In genomic region chr3:57596495-57597239, GRCh38 we compare ENCODE assay signal across 1 cellular context.
A peak's percentile ranks its signal among the peaks of the same experiment; 100 is the strongest.
TF ChIP-seq lines count a peak whose summit lies in the region.

No MANE protein-coding gene starts in this region.

TF ChIP-seq in HepG2, 621 proteins besides CTCF, POLR2A, EP300 and RAD21 (continues in another document):
- TF ChIP-seq E2F2 (CRISPR knock-in tag; IDR thresholded peaks at IDR 0.05; ENCODE audit: borderline replicate concordance), result no peak
- no peak for TF ChIP-seq DDIT3 (CRISPR knock-in tag; IDR thresholded peaks at IDR 0.05)
- no peak for TF ChIP-seq ZSCAN25 (CRISPR knock-in tag; IDR thresholded peaks at IDR 0.05)
- no peak for TF ChIP-seq MYC (CRISPR knock-in tag; IDR thresholded peaks at IDR 0.05; ENCODE audit: borderline replicate concordance)
- no peak for TF ChIP-seq ZNF30 (CRISPR knock-in tag; IDR thresholded peaks at IDR 0.05)
- TF ChIP-seq ZNF329 (CRISPR knock-in tag; IDR thresholded peaks at IDR 0.05; ENCODE audit: low read depth), result peak; percentile 10; the same call in 1 of the 2 replicates
- TF ChIP-seq FOXK1 (CRISPR knock-in tag; IDR thresholded peaks at IDR 0.05; ENCODE audit: borderline replicate concordance, low read depth), result no peak
- TF ChIP-seq KLF13 (CRISPR knock-in tag; IDR thresholded peaks at IDR 0.05), result no peak
- 0 out of 2 replicates have a peak, but pooled peaks have one; percentile 7 for TF ChIP-seq E2F1 (CRISPR knock-in tag; IDR thresholded peaks at IDR 0.05)
- TF ChIP-seq WIZ (CRISPR knock-in tag; IDR thresholded peaks at IDR 0.05), result 0 out of 2 replicates have a peak, but pooled peaks have one; percentile 38
- no peak for TF ChIP-seq ZNF326 (CRISPR knock-in tag; IDR thresholded peaks at IDR 0.05; ENCODE audit: borderline replicate concordance)
- peak; percentile 56; the same call in 1 of the 2 replicates for TF ChIP-seq ZNF878 (CRISPR knock-in tag; IDR thresholded peaks at IDR 0.05)
- TF ChIP-seq ELF1 (CRISPR knock-in tag; IDR thresholded peaks at IDR 0.05), result 0 out of 2 replicates have a peak, but pooled peaks have one; percentile 42
- TF ChIP-seq ZNF589 (CRISPR knock-in tag; conservative IDR thresholded peaks at IDR 0.05), result 0 out of 2 replicates have a peak, but pooled peaks have one; percentile 41
- TF ChIP-seq ZNF564 (CRISPR knock-in tag; IDR thresholded peaks at IDR 0.05), result peak; percentile 35; the same call in 1 of the 2 replicates
- TF ChIP-seq SMAD9 (CRISPR knock-in tag; IDR thresholded peaks at IDR 0.05), result no peak
- TF ChIP-seq HDAC1 (CRISPR knock-in tag; IDR thresholded peaks at IDR 0.05), result 0 out of 2 replicates have a peak, but pooled peaks have one; percentile 44
- peak; percentile 47 for TF ChIP-seq PRPF4 (IDR thresholded peaks at IDR 0.05; ENCODE audit: low read depth, low read length, poor library complexity, severe bottlenecking)
- peak; percentile 27; the same call in 1 of the 2 replicates for TF ChIP-seq ZNF615 (CRISPR knock-in tag; IDR thresholded peaks at IDR 0.05; ENCODE audit: borderline replicate concordance)
- TF ChIP-seq REL (CRISPR knock-in tag; conservative IDR thresholded peaks at IDR 0.05), result peak; percentile 26; the same call in 1 of the 2 replicates
- TF ChIP-seq ZSCAN20 (CRISPR knock-in tag; IDR thresholded peaks at IDR 0.05; ENCODE audit: borderline replicate concordance), result 0 out of 2 replicates have a peak, but pooled peaks have one; percentile 18
- no peak for TF ChIP-seq JUNB (CRISPR knock-in tag; IDR thresholded peaks at IDR 0.05; ENCODE audit: borderline replicate concordance)
- TF ChIP-seq MXD1 (CRISPR knock-in tag; IDR thresholded peaks at IDR 0.05), result peak; percentile 7; the same call in 1 of the 2 replicates
- 0 out of 2 replicates have a peak, but pooled peaks have one; percentile 14 for TF ChIP-seq MED13 (CRISPR knock-in tag; IDR thresholded peaks at IDR 0.05)
- 0 out of 2 replicates have a peak, but pooled peaks have one; percentile 10 for TF ChIP-seq FOSL2 (CRISPR knock-in tag; IDR thresholded peaks at IDR 0.05)
- TF ChIP-seq EEA1 (CRISPR knock-in tag; IDR thresholded peaks at IDR 0.05; ENCODE audit: borderline replicate concordance), result 0 out of 2 replicates have a peak, but pooled peaks have one; percentile 76
- TF ChIP-seq ZNF691 (CRISPR knock-in tag; IDR thresholded peaks at IDR 0.05; ENCODE audit: borderline replicate concordance, low read depth), result no peak
- TF ChIP-seq ZNF546 (CRISPR knock-in tag; conservative IDR thresholded peaks at IDR 0.05), result 0 out of 2 replicates have a peak, but pooled peaks have one; percentile 22
- TF ChIP-seq SNAPC4 (CRISPR knock-in tag; IDR thresholded peaks at IDR 0.05), result peak; percentile 45; the same call in 1 of the 2 replicates
- 0 out of 2 replicates have a peak, but pooled peaks have one; percentile 4 for TF ChIP-seq NAIF1 (CRISPR knock-in tag; IDR thresholded peaks at IDR 0.05; ENCODE audit: borderline replicate concordance)
- TF ChIP-seq ZNF749 (CRISPR knock-in tag; IDR thresholded peaks at IDR 0.05; ENCODE audit: borderline replicate concordance), result peak; percentile 48; the same call in 1 of the 2 replicates
- 0 out of 2 replicates have a peak, but pooled peaks have one; percentile 33 for TF ChIP-seq GABPB1 (CRISPR knock-in tag; IDR thresholded peaks at IDR 0.05)
- no peak for TF ChIP-seq HNF1A (IDR thresholded peaks at IDR 0.05; ENCODE audit: low read depth)
- TF ChIP-seq HNF1A (CRISPR knock-in tag; IDR thresholded peaks at IDR 0.05; ENCODE audit: borderline replicate concordance), result no peak
- TF ChIP-seq FOXK2 (IDR thresholded peaks at IDR 0.05), result no peak
- TF ChIP-seq ATF6 (CRISPR knock-in tag; conservative IDR thresholded peaks at IDR 0.05), result peak; percentile 64; the same call in 1 of the 2 replicates
- no peak for TF ChIP-seq SP2 (CRISPR knock-in tag; IDR thresholded peaks at IDR 0.05)
- TF ChIP-seq ZFP37 (CRISPR knock-in tag; IDR thresholded peaks at IDR 0.05; ENCODE audit: borderline replicate concordance), result no peak
- no peak for TF ChIP-seq ZNF260 (CRISPR knock-in tag; IDR thresholded peaks at IDR 0.05; ENCODE audit: borderline replicate concordance, low read depth)
- no peak for TF ChIP-seq ZNF280B (CRISPR knock-in tag; IDR thresholded peaks at IDR 0.05; ENCODE audit: borderline replicate concordance)
- TF ChIP-seq ARHGAP35 (CRISPR knock-in tag; IDR thresholded peaks at IDR 0.05; ENCODE audit: borderline replicate concordance), result 0 out of 2 replicates have a peak, but pooled peaks have one; percentile 20
- TF ChIP-seq IRX3 (CRISPR knock-in tag; IDR thresholded peaks at IDR 0.05; ENCODE audit: borderline replicate concordance, low read depth), result peak; percentile 9; the same call in 1 of the 2 replicates
- no peak for TF ChIP-seq EZH2 (conservative IDR thresholded peaks at IDR 0.05; ENCODE audit: low read depth, low read length)
